ENCODE assay signal across 8 cellular contexts in genomic region chr19:58466089-58466759, GRCh38. TPM values are rescaled to one million over a fixed set of nuclear protein-coding genes. Genes with fewer than 3 reads are reported as not detected.
A peak's percentile ranks its signal among the peaks of the same experiment; 100 is the strongest.
DNase-seq lines count a peak whose midpoint lies in the region; FAIRE-seq and TF ChIP-seq lines count a peak whose summit lies in the region.

No MANE protein-coding gene starts in this region.

- H3K18ac ChIP-seq in H1 (ENCODE audit: extremely low read depth, low read length), result 0 out of 2 replicates have a peak overlapping the region, but pooled peaks have one; percentile 88

- peaks cover 0 to 8% of the 10 kb centered on the region in 2 experiments for H4K20me1 ChIP-seq in H1 (replicated peaks in 1 of 2; ENCODE audit: control insufficient read depth in 1 of 2, insufficient read depth in 2 of 2, low read length in 2 of 2)

- H3K56ac ChIP-seq in H1 (replicated peaks; ENCODE audit: insufficient read length, low read depth, low read length), result no peak overlapping the region

- H3K23ac ChIP-seq in H1 (ENCODE audit: insufficient read length), result no peak overlapping the region

- H3K9ac ChIP-seq in H1 (replicated peaks in 1 of 4; ENCODE audit: extremely low read depth in 1 of 4, low read depth in 3 of 4, low read length in 3 of 4), result no peak overlapping the region

- peaks cover 27% of the 10 kb centered on the region for H3K4me1 Mint-ChIP-seq in activated CD4-positive, alpha-beta T cell treated with anti-CD3 and anti-CD28 coated beads, Interleukin-2, amount 10 ng/mL, durations not matched to agents 7 days and 5 days

- peak overlapping the region; percentile 81 for H3K4me3 Mint-ChIP-seq in activated CD4-positive, alpha-beta T cell treated with anti-CD3 and anti-CD28 coated beads, Interleukin-2, amount 10 ng/mL, durations not matched to agents 7 days and 5 days

- CTCF ChIA-PET in activated CD4-positive, alpha-beta T cell treated with anti-CD3 and anti-CD28 coated beads, Interleukin-2, amount 10 ng/mL, durations not matched to agents 7 days and 5 days (lab: Charles Lee), result no interaction called here
- CTCF ChIA-PET in H1 (lab: Charles Lee; ENCODE audit: partially characterized antibody), result interaction anchor here (0.8 to 1.2 kb wide), 3 partner anchors 13 to 104 kb away, joined by 3 read pairs; partner anchors contain the start of gene ZNF497

- no peak overlapping the region for H3K27ac Mint-ChIP-seq in activated CD4-positive, alpha-beta T cell treated with anti-CD3 and anti-CD28 coated beads, Interleukin-2, amount 10 ng/mL, durations not matched to agents 7 days and 5 days

- H3K23me2 ChIP-seq in H1 (ENCODE audit: low read depth, low read length), result peaks cover 8% of the 10 kb centered on the region; the same call in 1 of the 2 replicates

- no peak overlapping the region for H4K5ac ChIP-seq in H1 (ENCODE audit: insufficient read length, low read depth, low read length)

- no peak for TF ChIP-seq EP300 in H1 (IDR thresholded peaks at IDR 0.05; ENCODE audit: borderline replicate concordance in 1 of 2, low read depth in 2 of 2, low read length in 2 of 2)

- no peaks in the 10 kb centered on the region for H3K9me3 Mint-ChIP-seq in activated CD4-positive, alpha-beta T cell treated with anti-CD3 and anti-CD28 coated beads, Interleukin-2, amount 10 ng/mL, durations not matched to agents 7 days and 5 days

- H3K27ac ChIP-seq in H1 (ENCODE audit: low read depth, low read length), result no peak overlapping the region

- no peak overlapping the region; the same call in 1 of the 2 replicates for H2BK12ac ChIP-seq in H1 (ENCODE audit: low read depth, low read length)

- no peak overlapping the region for H2BK20ac ChIP-seq in H1 (ENCODE audit: low read length)

- H4K8ac ChIP-seq in H1 (ENCODE audit: extremely low read depth, insufficient read depth, low read length), result no peak overlapping the region

- no peaks in the 10 kb centered on the region for H3K4me1 ChIP-seq in H1 (replicated peaks in 1 of 4; ENCODE audit: control insufficient read depth in 3 of 4, insufficient read depth in 4 of 4, low read length in 3 of 4)
- H3K4me1 ChIP-seq in neuron (ENCODE audit: insufficient read depth, low read length), result peaks cover 11% of the 10 kb centered on the region

- H3K36me3 Mint-ChIP-seq in activated CD4-positive, alpha-beta T cell treated with anti-CD3 and anti-CD28 coated beads, Interleukin-2, amount 10 ng/mL, durations not matched to agents 7 days and 5 days (ENCODE audit: low read depth), result peaks cover 2% of the 10 kb centered on the region

- H2BK5ac ChIP-seq in H1 (ENCODE audit: low read depth, low read length), result no peak overlapping the region

- no peak for DNase-seq in activated CD4-positive, alpha-beta T cell treated with anti-CD3 and anti-CD28 coated beads, Interleukin-2, amount 10 ng/mL, durations not matched to agents 7 days and 5 days
- no peak for DNase-seq in activated CD4-positive, alpha-beta T cell treated with anti-CD3 and anti-CD28 coated beads, Interleukin-2, amount 50 U/mL, for 48 hours
- no peak for DNase-seq in LNCaP clone FGC (ENCODE audit: low read depth)
- no peak for DNase-seq in H1 (ENCODE audit: low read depth in 1 of 2, low spot score in 2 of 2)
- no peak for DNase-seq in amygdala (lab: John Stamatoyannopoulos, UW)
- DNase-seq in ureter (ENCODE audit: low spot score), result no peak
- no peak for DNase-seq in SIG-M5 (lab: John Stamatoyannopoulos, UW)

- H3K4me3 ChIP-seq in LNCaP clone FGC (ENCODE audit: low read depth, low read length) (peak overlapping the region; percentile 97), H1 (ENCODE audit: extremely low read depth in 1 of 4, insufficient read depth in 2 of 4, low read depth in 3 of 4, low read length in 4 of 4) (peak overlapping the region; percentile 43 to 86 (median 58); a peak in 7 of 8 replicates), neuron (ENCODE audit: low read length) (peak overlapping the region; percentile 77)

- H3K4me2 ChIP-seq in H1 (ENCODE audit: insufficient read depth in 1 of 2, low read depth in 2 of 2, low read length in 2 of 2), result peak overlapping the region; percentile 54 to 83

- H2AFZ ChIP-seq in H1 (ENCODE audit: low read length), result peak overlapping the region; percentile 97
- H2AFZ ChIP-seq in neuron (ENCODE audit: low read depth, low read length), result peak overlapping the region; percentile 79

- TF ChIP-seq POLR2A in H1 (IDR thresholded peaks at IDR 0.05; ENCODE audit: control extremely low read depth in 1 of 2, low read depth in 2 of 2, low read length in 2 of 2), result no peak

- POLR2A ChIA-PET in activated CD4-positive, alpha-beta T cell treated with anti-CD3 and anti-CD28 coated beads, Interleukin-2, amount 10 ng/mL, durations not matched to agents 7 days and 5 days (lab: Charles Lee), result no interaction called here
- POLR2A ChIA-PET in H1 (lab: Charles Lee; ENCODE audit: partially characterized antibody), result interaction anchor here (0.7 to 3.3 kb wide), 5 partner anchors 9 to 517 kb away, joined by 3 to 10 read pairs (median 3); partner anchors contain the start of gene ZNF446

- H3K9me3 ChIP-seq in H1 (ENCODE audit: insufficient read depth in 2 of 2, low read depth in 1 of 2, low read length in 1 of 2) (no peaks in the 10 kb centered on the region), neuron (ENCODE audit: low read length) (no peaks in the 10 kb centered on the region)

- no peak overlapping the region for H2BK120ac ChIP-seq in H1 (replicated peaks; ENCODE audit: low read depth, low read length)

- whole genome bisulfite sequencing in H1 (ENCODE audit: extremely low coverage in 1 of 2, insufficient coverage in 1 of 2, insufficient read length in 1 of 2, insufficient replicate concordance in 2 of 2, low coverage in 1 of 2, low lambda C conversion rate in 2 of 2, missing lambda C conversion rate in 1 of 2), 2 experiments, result 44% methylated on average over 18 of the region's 20 CpGs; no CpG with 5 or more reads in 1 of the 2 experiments

- H3K27me3 ChIP-seq in H1 (replicated peaks in 1 of 4; ENCODE audit: control insufficient read depth in 3 of 4, extremely low read depth in 1 of 4, insufficient read depth in 3 of 4, low read length in 3 of 4), result no peaks in the 10 kb centered on the region
- H3K27me3 ChIP-seq in neuron (ENCODE audit: insufficient read depth, low read length), result no peaks in the 10 kb centered on the region

- H3K36me3 ChIP-seq in H1 (ENCODE audit: control insufficient read depth in 2 of 4, insufficient read depth in 4 of 4, low read length in 3 of 4) (no peaks in the 10 kb centered on the region), neuron (ENCODE audit: insufficient read depth, low read length) (peaks cover 13% of the 10 kb centered on the region)

- TF ChIP-seq CTCF in LNCaP clone FGC (IDR thresholded peaks at IDR 0.05; ENCODE audit: control insufficient read depth, extremely low read depth, insufficient read depth) (no peak), H1 (IDR thresholded peaks at IDR 0.05; ENCODE audit: control extremely low read depth in 1 of 3, insufficient read depth in 1 of 3, low read depth in 1 of 3, low read length in 3 of 3) (no peak)

- no peak overlapping the region for H3K14ac ChIP-seq in H1 (ENCODE audit: insufficient read length)

- H3K27me3 Mint-ChIP-seq in activated CD4-positive, alpha-beta T cell treated with anti-CD3 and anti-CD28 coated beads, Interleukin-2, amount 10 ng/mL, durations not matched to agents 7 days and 5 days, result peaks cover 2% of the 10 kb centered on the region

- H2AK5ac ChIP-seq in H1 (ENCODE audit: low read depth, low read length), result no peak overlapping the region

- FAIRE-seq in H1 (lab: Jason Lieb, UNC), result no peak

- H3K4ac ChIP-seq in H1 (replicated peaks; ENCODE audit: insufficient read length, low read depth, low read length), result no peak overlapping the region

- 0 out of 2 replicates have a peak overlapping the region, but pooled peaks have one; percentile 49 for H2BK15ac ChIP-seq in H1 (ENCODE audit: low read length)

- H3K79me2 ChIP-seq in H1 (ENCODE audit: control insufficient read depth in 1 of 2, insufficient read depth in 2 of 2, low read length in 2 of 2), result no peaks in the 10 kb centered on the region

- H4K91ac ChIP-seq in H1 (replicated peaks; ENCODE audit: insufficient read length, low read length), result no peak overlapping the region

- H3K79me1 ChIP-seq in H1 (ENCODE audit: low read depth, low read length), result peaks cover 6% of the 10 kb centered on the region; the same call in 1 of the 2 replicates

- no peak for TF ChIP-seq RAD21 in H1 (IDR thresholded peaks at IDR 0.05 in 1 of 2, conservative IDR thresholded peaks at IDR 0.05 in 1 of 2; ENCODE audit: low read depth in 2 of 2, low read length in 2 of 2)

RNA-seq across cellular contexts. Expression of gene ZNF324, which starts 0.7 kb away (rescaled TPM):
- total RNA-seq in activated CD4-positive, alpha-beta T cell treated with anti-CD3 and anti-CD28 coated beads, Interleukin-2, amount 10 ng/mL, durations not matched to agents 7 days and 5 days, result 10 to 100 TPM in 1 of 2 experiments, 1 to 10 TPM in 1; 9.0 to 12.7 TPM
- 5.8 and 6.4 TPM in 2 replicates for total RNA-seq in H1 (2021; fragmentation: NEBNext Ultra II Directional; extraction: Animal tissue kit (Norgen Biotek cat#: 25700))
- polyA plus RNA-seq in H1 (2011; rRNA removed), result 5.1 and 6.7 TPM in 2 replicates
- polyA plus RNA-seq in H1 (2011; cell fraction: cytosol; rRNA removed), result 5.1 TPM
- 5.8 TPM for polyA plus RNA-seq in H1 (2011; cell fraction: nucleus; rRNA removed)
- polyA plus RNA-seq in H1 (2012, experiment 1 of 2), result 2.8 to 4.1 TPM (median 3.9 TPM) in 4 replicates
- 3.0 TPM for polyA plus RNA-seq in H1 (2012, experiment 2 of 2)
- 2.7 TPM for polyA plus RNA-seq in H1 (2013, experiment 1 of 2)
- 2.4 TPM for polyA plus RNA-seq in H1 (2013, experiment 2 of 2)
- 6.8 and 7.0 TPM in 2 replicates for polyA minus RNA-seq in H1 (2011; rRNA and poly(A)+ RNA removed)
- 5.2 TPM for polyA minus RNA-seq in H1 (2011; cell fraction: cytosol; rRNA and poly(A)+ RNA removed)
- polyA minus RNA-seq in H1 (2011; cell fraction: nucleus; rRNA and poly(A)+ RNA removed), result 18.8 TPM
- total RNA-seq in ureter, result 14.7 TPM

RNA-seq across cellular contexts. Expression of gene ZNF446, which starts 9.9 kb away (rescaled TPM):
- total RNA-seq in activated CD4-positive, alpha-beta T cell treated with anti-CD3 and anti-CD28 coated beads, Interleukin-2, amount 10 ng/mL, durations not matched to agents 7 days and 5 days, result 1 to 10 TPM; 7.6 to 7.9 TPM
- total RNA-seq in H1 (2021; fragmentation: NEBNext Ultra II Directional; extraction: Animal tissue kit (Norgen Biotek cat#: 25700)), result 4.1 and 4.3 TPM in 2 replicates
- 5.5 and 8.2 TPM in 2 replicates for polyA plus RNA-seq in H1 (2011; rRNA removed)
- 5.6 TPM for polyA plus RNA-seq in H1 (2011; cell fraction: cytosol; rRNA removed)
- 11.0 TPM for polyA plus RNA-seq in H1 (2011; cell fraction: nucleus; rRNA removed)
- polyA plus RNA-seq in H1 (2012, experiment 1 of 2), result 4.0 to 5.5 TPM (median 4.5 TPM) in 4 replicates
- 4.2 TPM for polyA plus RNA-seq in H1 (2012, experiment 2 of 2)
- polyA plus RNA-seq in H1 (2013, experiment 1 of 2), result 2.3 TPM
- 2.1 TPM for polyA plus RNA-seq in H1 (2013, experiment 2 of 2)
- 2.9 and 3.7 TPM in 2 replicates for polyA minus RNA-seq in H1 (2011; rRNA and poly(A)+ RNA removed)
- 4.0 TPM for polyA minus RNA-seq in H1 (2011; cell fraction: cytosol; rRNA and poly(A)+ RNA removed)
- polyA minus RNA-seq in H1 (2011; cell fraction: nucleus; rRNA and poly(A)+ RNA removed), result 6.5 TPM
- 18.0 TPM for total RNA-seq in ureter

RNA-seq across cellular contexts. Expression of gene ZNF324B, which starts 14.8 kb away (rescaled TPM):
- 10 to 100 TPM in 1 of 2 experiments, 1 to 10 TPM in 1; 9.8 to 10.3 TPM for total RNA-seq in activated CD4-positive, alpha-beta T cell treated with anti-CD3 and anti-CD28 coated beads, Interleukin-2, amount 10 ng/mL, durations not matched to agents 7 days and 5 days
- 5.3 and 6.0 TPM in 2 replicates for total RNA-seq in H1 (2021; fragmentation: NEBNext Ultra II Directional; extraction: Animal tissue kit (Norgen Biotek cat#: 25700))
- polyA plus RNA-seq in H1 (2011; rRNA removed), result 2.9 and 3.5 TPM in 2 replicates
- 3.1 TPM for polyA plus RNA-seq in H1 (2011; cell fraction: cytosol; rRNA removed)
- polyA plus RNA-seq in H1 (2011; cell fraction: nucleus; rRNA removed), result 3.5 TPM
- polyA plus RNA-seq in H1 (2012, experiment 1 of 2), result 1.7 to 3.7 TPM (median 3.0 TPM) in 4 replicates
- polyA plus RNA-seq in H1 (2012, experiment 2 of 2), result 2.2 TPM
- polyA plus RNA-seq in H1 (2013, experiment 1 of 2), result 1.5 TPM
- polyA plus RNA-seq in H1 (2013, experiment 2 of 2), result 1.5 TPM
- 5.6 and 6.6 TPM in 2 replicates for polyA minus RNA-seq in H1 (2011; rRNA and poly(A)+ RNA removed)
- polyA minus RNA-seq in H1 (2011; cell fraction: cytosol; rRNA and poly(A)+ RNA removed), result 4.5 TPM
- polyA minus RNA-seq in H1 (2011; cell fraction: nucleus; rRNA and poly(A)+ RNA removed), result 3.5 TPM
- 8.1 TPM for total RNA-seq in ureter

RNA-seq across cellular contexts. Expression of gene ZNF132, which starts 26.3 kb away (rescaled TPM):
- total RNA-seq in activated CD4-positive, alpha-beta T cell treated with anti-CD3 and anti-CD28 coated beads, Interleukin-2, amount 10 ng/mL, durations not matched to agents 7 days and 5 days, result 1 to 10 TPM; 4.8 to 5.3 TPM
- 1.5 and 1.9 TPM in 2 replicates for total RNA-seq in H1 (2021; fragmentation: NEBNext Ultra II Directional; extraction: Animal tissue kit (Norgen Biotek cat#: 25700))
- 0.86 and 0.89 TPM in 2 replicates for polyA plus RNA-seq in H1 (2011; rRNA removed)
- 1.1 TPM for polyA plus RNA-seq in H1 (2011; cell fraction: cytosol; rRNA removed)
- polyA plus RNA-seq in H1 (2011; cell fraction: nucleus; rRNA removed), result 2.5 TPM
- 2.0 to 2.5 TPM (median 2.1 TPM) in 4 replicates for polyA plus RNA-seq in H1 (2012, experiment 1 of 2)
- 0.70 TPM for polyA plus RNA-seq in H1 (2012, experiment 2 of 2)
- 1.3 TPM for polyA plus RNA-seq in H1 (2013, experiment 1 of 2)
- polyA plus RNA-seq in H1 (2013, experiment 2 of 2), result 1.1 TPM
- polyA minus RNA-seq in H1 (2011; rRNA and poly(A)+ RNA removed), result 11.4 and 12.7 TPM in 2 replicates
- 3.9 TPM for polyA minus RNA-seq in H1 (2011; cell fraction: cytosol; rRNA and poly(A)+ RNA removed)
- 19.5 TPM for polyA minus RNA-seq in H1 (2011; cell fraction: nucleus; rRNA and poly(A)+ RNA removed)
- 8.0 TPM for total RNA-seq in ureter

RNA-seq across cellular contexts. Expression of gene SLC27A5, which starts 45.6 kb away (rescaled TPM):
- total RNA-seq in activated CD4-positive, alpha-beta T cell treated with anti-CD3 and anti-CD28 coated beads, Interleukin-2, amount 10 ng/mL, durations not matched to agents 7 days and 5 days, result 10 to 100 TPM in 1 of 2 experiments, 1 to 10 TPM in 1; 9.8 to 10.2 TPM
- total RNA-seq in H1 (2021; fragmentation: NEBNext Ultra II Directional; extraction: Animal tissue kit (Norgen Biotek cat#: 25700)), result 20.7 and 25.1 TPM in 2 replicates
- polyA plus RNA-seq in H1 (2011; rRNA removed), result 80.5 and 95.9 TPM in 2 replicates
- 69.6 TPM for polyA plus RNA-seq in H1 (2011; cell fraction: cytosol; rRNA removed)
- 68.5 TPM for polyA plus RNA-seq in H1 (2011; cell fraction: nucleus; rRNA removed)
- 39.9 to 57.6 TPM (median 48.9 TPM) in 4 replicates for polyA plus RNA-seq in H1 (2012, experiment 1 of 2)
- polyA plus RNA-seq in H1 (2012, experiment 2 of 2), result 53.5 TPM
- polyA plus RNA-seq in H1 (2013, experiment 1 of 2), result 30.3 TPM
- polyA plus RNA-seq in H1 (2013, experiment 2 of 2), result 31.5 TPM
- polyA minus RNA-seq in H1 (2011; rRNA and poly(A)+ RNA removed), result 34.0 and 38.3 TPM in 2 replicates
- 10.1 TPM for polyA minus RNA-seq in H1 (2011; cell fraction: cytosol; rRNA and poly(A)+ RNA removed)
- polyA minus RNA-seq in H1 (2011; cell fraction: nucleus; rRNA and poly(A)+ RNA removed), result 16.9 TPM
- 16.5 TPM for total RNA-seq in ureter
